ENCODE assay signal across 15 cellular contexts in the genomic region with DNA sequence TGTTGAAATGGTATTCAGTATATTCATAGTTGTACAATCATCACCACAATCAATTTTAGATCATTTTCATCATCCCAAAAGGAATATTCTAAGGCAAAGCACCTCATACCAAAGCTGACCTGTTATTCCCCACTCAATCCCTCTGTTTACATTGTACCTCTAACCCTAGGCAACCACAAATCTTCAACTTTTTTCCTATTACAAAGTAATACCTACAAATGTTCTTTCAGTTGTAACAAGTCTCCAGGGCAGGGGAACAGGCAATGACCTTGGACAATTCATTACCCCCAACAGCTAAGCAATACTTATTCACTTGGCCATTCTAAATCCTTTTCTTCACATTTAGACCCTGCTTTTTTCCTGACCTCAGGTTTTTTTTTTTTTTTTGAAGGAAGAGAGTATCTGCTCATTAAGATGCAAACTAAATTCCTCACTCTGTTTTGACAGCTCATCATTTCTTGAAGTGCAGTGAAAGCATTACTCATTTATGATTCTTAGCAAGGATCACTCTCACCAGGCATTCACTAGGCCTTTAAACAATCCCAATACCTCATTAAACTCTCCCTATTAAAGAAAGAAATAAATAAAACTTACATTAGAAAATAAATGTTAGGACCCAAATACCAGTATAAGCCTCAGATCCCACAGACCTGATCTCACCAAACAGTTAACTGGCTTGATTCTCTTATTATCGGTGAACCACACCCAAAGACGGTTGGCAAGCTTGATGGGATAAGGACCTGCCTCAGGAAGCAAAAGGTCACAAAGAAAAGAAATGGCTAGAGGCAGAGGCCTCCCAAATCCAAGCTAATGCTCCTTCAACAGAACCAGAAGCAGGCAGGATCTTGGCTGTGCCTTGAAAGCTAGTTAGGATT. TPM values are rescaled to one million over a fixed set of nuclear protein-coding genes. Genes with fewer than 3 reads are reported as not detected.
DNase-seq lines count a peak whose midpoint lies in the region; ATAC-seq lines count a peak whose summit lies in the region.
"Had no signal": no experiment of that assay in that cellular context is flagged by ENCODE, and none has a peak within 500 bp of the region (broad histone marks: within the 10 kb centered on the region; RNA-seq: fewer than 3 reads in every experiment).

No MANE protein-coding gene starts in this region.

- 100% methylated on average over 2 of the region's 2 CpGs for WGBS in mesenchymal stem cell

- no peak overlapping the region for H4K8ac ChIP-seq in mesenchymal stem cell (ENCODE audit: low read length)

- H3K9ac ChIP-seq in mesenchymal stem cell (ENCODE audit: low read length) = no peak overlapping the region

- no peak overlapping the region for H2AFZ ChIP-seq in mesenchymal stem cell (ENCODE audit: low read depth, low read length)

- H4K91ac ChIP-seq in mesenchymal stem cell (ENCODE audit: low read length) = no peak overlapping the region

- peaks cover 34 to 48% of the 10 kb centered on the region in 2 donors for H3K36me3 Mint-ChIP-seq in CD4-positive, alpha-beta memory T cell

- H2BK12ac ChIP-seq in mesenchymal stem cell (ENCODE audit: low read length in 2 of 2) = peak overlapping the region in 1 of 2 experiments; percentile 73

- H2AK5ac ChIP-seq in mesenchymal stem cell (ENCODE audit: low read length, severe bottlenecking) = peak overlapping the region; percentile 14

- CTCF ChIA-PET in CD4-positive, alpha-beta memory T cell (lab: Charles Lee; ENCODE audit: partially characterized antibody) = interaction anchor here (0.6 to 2.1 kb wide), 2 partner anchors 32 to 129 kb away, joined by 3 to 9 read pairs; no protein-coding TSS in a partner anchor

- H3K23ac ChIP-seq in mesenchymal stem cell (ENCODE audit: low read length in 2 of 2) = peak overlapping the region in 1 of 2 experiments; percentile 14

- H3K27ac Mint-ChIP-seq in CD4-positive, alpha-beta memory T cell = peak overlapping the region in 4 of 7 donors; percentile 43 to 75 (median 63)

- intact Hi-C loops in CD4-positive, alpha-beta memory T cell (cut with micrococcal nuclease) = no loop called here
- intact Hi-C loops in sciatic nerve (cut with DNase I) = no loop called here

- H3K4me1 Mint-ChIP-seq in CD4-positive, alpha-beta memory T cell = peaks cover 29 to 49% (median 43%) of the 10 kb centered on the region in 4 donors

- H3K4me2 ChIP-seq in mesenchymal stem cell (ENCODE audit: low read length, poor library complexity, severe bottlenecking) = no peak overlapping the region

- no peaks in the 10 kb centered on the region for H3K27me3 ChIP-seq in CD4-positive, alpha-beta memory T cell (ENCODE audit: insufficient read depth, low read length)
- no peaks in the 10 kb centered on the region for H3K27me3 ChIP-seq in mesenchymal stem cell (ENCODE audit: control insufficient read depth in 1 of 2, insufficient read depth in 1 of 2, low read length in 2 of 2)
- H3K27me3 ChIP-seq: left lung, stomach had no signal

- POLR2A ChIA-PET in CD4-positive, alpha-beta memory T cell (lab: Charles Lee; ENCODE audit: partially characterized antibody) = no interaction called here

- H2BK15ac ChIP-seq in mesenchymal stem cell (ENCODE audit: low read depth, poor library complexity, severe bottlenecking) = no peak overlapping the region

- DNase-seq in CD4-positive, alpha-beta memory T cell = no peak
- DNase-seq in amniotic epithelial cell (ENCODE audit: low read depth) (peak; percentile 26), mesenchymal stem cell (peak; percentile 18), sciatic nerve (ENCODE audit: low spot score) (no peak), 8988T (no peak), HK-2 (ENCODE audit: unreplicated experiment) (no peak), COLO829 (ENCODE audit: low spot score) (no peak)
- DNase-seq: left lung, NCI-H1436 treated with DMSO at 0.1 percent for 48 hours, NCI-H748 treated with DMSO at 0.1 percent for 48 hours, occipital lobe, stomach had no signal

- no peak overlapping the region for H2BK120ac ChIP-seq in mesenchymal stem cell (ENCODE audit: low read depth, low read length)

- no peaks in the 10 kb centered on the region for H3K9me3 ChIP-seq in CD4-positive, alpha-beta memory T cell (ENCODE audit: control insufficient read depth in 1 of 2, low read length in 2 of 2)
- no peaks in the 10 kb centered on the region for H3K9me3 ChIP-seq in mesenchymal stem cell (ENCODE audit: control insufficient read depth, low read length)
- H3K9me3 ChIP-seq: left lung, stomach had no signal

- no peak overlapping the region for H3K4me3 ChIP-seq in CD4-positive, alpha-beta memory T cell (ENCODE audit: low read length in 2 of 2)
- H3K4me3 ChIP-seq in mesenchymal stem cell (ENCODE audit: insufficient read depth in 1 of 2, low read depth in 1 of 2, low read length in 2 of 2) = no peak overlapping the region
- H3K4me3 ChIP-seq: left lung, stomach had no signal

- ATAC-seq in HG02870 (IDR thresholded peaks at IDR 0.05; ENCODE audit: unreplicated experiment) = peak; percentile 44
- ATAC-seq in sciatic nerve = no peak
- ATAC-seq: left lung had no signal

- H3K4me3 Mint-ChIP-seq in CD4-positive, alpha-beta memory T cell = no peak overlapping the region
- H3K4me3 Mint-ChIP-seq: activated naive CD4-positive, alpha-beta T cell treated with anti-CD3 and anti-CD28 coated beads, Interleukin-2, amount 50 U/mL, for 24 hours; CD14-positive monocyte had no signal

- H3K14ac ChIP-seq in mesenchymal stem cell (ENCODE audit: low read length in 2 of 2) = peak overlapping the region in 1 of 2 experiments; percentile 35

- H3K27me3 Mint-ChIP-seq in CD4-positive, alpha-beta memory T cell = no peaks in the 10 kb centered on the region
- H3K27me3 Mint-ChIP-seq: activated naive CD4-positive, alpha-beta T cell treated with anti-CD3 and anti-CD28 coated beads, Interleukin-2, amount 50 U/mL, for 24 hours had no signal

- H2BK5ac ChIP-seq in mesenchymal stem cell (ENCODE audit: low read depth, low read length, poor library complexity, severe bottlenecking) = no peak overlapping the region

- H3K79me1 ChIP-seq in mesenchymal stem cell (replicated peaks; ENCODE audit: low read length, poor library complexity, severe bottlenecking) = peaks cover 29% of the 10 kb centered on the region

- peaks cover 5% of the 10 kb centered on the region for H3K36me3 ChIP-seq in CD4-positive, alpha-beta memory T cell (ENCODE audit: insufficient read depth, low read length)
- H3K36me3 ChIP-seq in mesenchymal stem cell (ENCODE audit: control insufficient read depth in 1 of 2, insufficient read depth in 2 of 2, low read depth in 1 of 2, low read length in 2 of 2) = peaks cover 4 to 34% of the 10 kb centered on the region in 2 experiments

- H3K4me1 ChIP-seq in CD4-positive, alpha-beta memory T cell (ENCODE audit: insufficient read depth, low read length) = peaks cover 15% of the 10 kb centered on the region
- peaks cover 13% of the 10 kb centered on the region for H3K4me1 ChIP-seq in mesenchymal stem cell (ENCODE audit: control insufficient read depth, insufficient read depth, low read depth, low read length)

- no peak overlapping the region for H3K4ac ChIP-seq in mesenchymal stem cell (ENCODE audit: low read depth in 1 of 2, low read length in 2 of 2)

- H3K9me3 Mint-ChIP-seq in CD4-positive, alpha-beta memory T cell = no peaks in the 10 kb centered on the region
- H3K9me3 Mint-ChIP-seq: activated naive CD4-positive, alpha-beta T cell treated with anti-CD3 and anti-CD28 coated beads, Interleukin-2, amount 50 U/mL, for 24 hours had no signal

- peak overlapping the region in 1 of 2 experiments; percentile 50 for H3K18ac ChIP-seq in mesenchymal stem cell (ENCODE audit: low read depth in 1 of 2, low read length in 2 of 2)

- H3K27ac ChIP-seq in CD4-positive, alpha-beta memory T cell (ENCODE audit: low read depth, low read length) = no peak overlapping the region
- peak overlapping the region; percentile 39 for H3K27ac ChIP-seq in mesenchymal stem cell (ENCODE audit: low read length, poor library complexity, severe bottlenecking)

RNA-seq across cellular contexts. Expression of a gene that starts 15.3 kb away (rescaled TPM):
- total RNA-seq in CD4-positive, alpha-beta memory T cell = 10 to 100 TPM; 26.3 to 26.4 TPM
- 10 to 100 TPM; 11.6 to 18.0 TPM for polyA plus RNA-seq in CD4-positive, alpha-beta memory T cell
- polyA plus RNA-seq in mesenchymal stem cell (2013, experiment 1 of 2) = 11.1 TPM
- polyA plus RNA-seq in mesenchymal stem cell (2013, experiment 2 of 2) = 11.7 TPM
- 40.6 TPM for total RNA-seq in sciatic nerve

Comparison
In these comparisons a context has a peak if more than half of its experiments do, and no peak if none do; other contexts are left out.
1. DNase-seq: peak in amniotic epithelial cell (single experiment) and mesenchymal stem cell (single experiment); none in CD4-positive, alpha-beta memory T cell (0 of 5), sciatic nerve (single experiment), 8988T (single experiment), HK-2 (single experiment) and COLO829 (single experiment).